In genomic region chr16:1613240-1613639, GRCh38 we compare ENCODE assay signal across 8 cellular contexts. TPM values are rescaled to one million over a fixed set of nuclear protein-coding genes. Genes with fewer than 3 reads are reported as not detected.
A peak's percentile ranks its signal among the peaks of the same experiment; 100 is the strongest.
DNase-seq lines count a peak whose midpoint lies in the region; ATAC-seq and TF ChIP-seq lines count a peak whose summit lies in the region.

No MANE protein-coding gene starts in this region.

- peaks cover 26% of the 10 kb centered on the region for H3K36me3 ChIP-seq in NT2/D1 (ENCODE audit: insufficient read depth, insufficient read length, low read length)

- H3K36me3 Mint-ChIP-seq in naive thymus-derived CD8-positive, alpha-beta T cell: peaks cover 0 to 26% (median 18%) of the 10 kb centered on the region in 3 donors

- peaks cover 0 to 17% (median 0%) of the 10 kb centered on the region in 5 donors for H3K27me3 Mint-ChIP-seq in naive thymus-derived CD8-positive, alpha-beta T cell

- peak overlapping the region; percentile 48 to 89 (median 78) for H3K27ac Mint-ChIP-seq in naive thymus-derived CD8-positive, alpha-beta T cell

- TF ChIP-seq CTCF in GM12865 (IDR thresholded peaks at IDR 0.05; ENCODE audit: insufficient read depth, low read depth, low read length, missing control alignments) (no peak), choroid plexus epithelial cell (conservative IDR thresholded peaks at IDR 0.05; ENCODE audit: low read depth, low read length) (no peak)

- H3K4me3 ChIP-seq in GM12865 (ENCODE audit: low read depth, low read length): peak overlapping the region; percentile 69
- H3K4me3 ChIP-seq in NT2/D1 (ENCODE audit: insufficient read length, low read depth): peak overlapping the region; percentile 79
- peak overlapping the region; percentile 79 for H3K4me3 ChIP-seq in choroid plexus epithelial cell (ENCODE audit: low read depth, low read length)

- ATAC-seq in naive thymus-derived CD8-positive, alpha-beta T cell: no peak
- ATAC-seq in HG03342 (IDR thresholded peaks at IDR 0.05; ENCODE audit: unreplicated experiment) (no peak), GM21619 (IDR thresholded peaks at IDR 0.05; ENCODE audit: unreplicated experiment) (no peak), GM19455 (IDR thresholded peaks at IDR 0.05; ENCODE audit: unreplicated experiment) (no peak), GM19351 (IDR thresholded peaks at IDR 0.05; ENCODE audit: unreplicated experiment) (no peak)

- H3K9ac ChIP-seq in NT2/D1 (ENCODE audit: insufficient read length, low read depth): peak overlapping the region; percentile 94

- H3K9me3 ChIP-seq in NT2/D1 (ENCODE audit: insufficient read depth, low read length): no peaks in the 10 kb centered on the region

- peak overlapping the region; percentile 79 to 91 (median 87) for H3K4me3 Mint-ChIP-seq in naive thymus-derived CD8-positive, alpha-beta T cell

- peaks cover 0 to 8% (median 3%) of the 10 kb centered on the region in 9 donors for H3K9me3 Mint-ChIP-seq in naive thymus-derived CD8-positive, alpha-beta T cell

- DNase-seq in GM12865 (ENCODE audit: low read depth) (no peak), NT2/D1 (ENCODE audit: low read depth, low spot score) (no peak), choroid plexus epithelial cell (ENCODE audit: low read depth) (peak; percentile 19)
- DNase-seq in naive thymus-derived CD8-positive, alpha-beta T cell: peak in 4 of 10 donors; percentile 12 to 29 (median 19)

- peaks cover 34% of the 10 kb centered on the region for H3K27me3 ChIP-seq in NT2/D1 (ENCODE audit: insufficient read depth, insufficient read length)

- H3K4me1 ChIP-seq in NT2/D1 (ENCODE audit: insufficient read depth, insufficient read length): peaks cover 7% of the 10 kb centered on the region

- peaks cover 18 to 46% (median 39%) of the 10 kb centered on the region in 4 donors for H3K4me1 Mint-ChIP-seq in naive thymus-derived CD8-positive, alpha-beta T cell

- POLR2A ChIA-PET in naive thymus-derived CD8-positive, alpha-beta T cell (lab: Charles Lee): interaction anchor here (1.0 to 1.4 kb wide), 6 partner anchors 12 to 156 kb away, joined by 3 to 4 read pairs (median 3); partner anchors contain the start of genes MAPK8IP3 and TMEM204

RNA-seq across cellular contexts. Expression of gene CRAMP1, which starts 1.1 kb away (rescaled TPM):
- 10 to 100 TPM; 24.4 to 25.4 TPM for total RNA-seq in naive thymus-derived CD8-positive, alpha-beta T cell
- 1 to 10 TPM; 1.3 to 3.1 (median 1.9) TPM for polyA plus RNA-seq in naive thymus-derived CD8-positive, alpha-beta T cell

RNA-seq across cellular contexts. Expression of gene IFT140, which starts 1.4 kb away (rescaled TPM):
- total RNA-seq in naive thymus-derived CD8-positive, alpha-beta T cell: 10 to 100 TPM; 10.4 to 11.1 TPM
- 10 to 100 TPM in 2 of 3 donors, 1 to 10 TPM in 1; 4.5 to 21.2 (median 16.8) TPM for polyA plus RNA-seq in naive thymus-derived CD8-positive, alpha-beta T cell
